Comparison of ENCODE assay signal across 8 cellular contexts in genomic region chr7:103447073-103447960, GRCh38. TPM values are rescaled to one million over a fixed set of nuclear protein-coding genes. Genes with fewer than 3 reads are reported as not detected.
DNase-seq lines count a peak whose midpoint lies in the region; ATAC-seq and TF ChIP-seq lines count a peak whose summit lies in the region.

No MANE protein-coding gene starts in this region.

- in situ Hi-C loops in SK-MEL-5 (cut with HindIII; ENCODE audit: low pct_unique_long_range_greater_than_20kb, low sequenced_read_pairs) (no loop called here), transverse colon (cut with MboI; ENCODE audit: low pct_ligation_motif_present in 1 of 4, low pct_unique_long_range_greater_than_20kb in 1 of 4, low sequenced_read_pairs in 3 of 4) (no loop called here)

- H3K9me2 ChIP-seq in GM23338 (ENCODE audit: insufficient read depth) = no peaks in the 10 kb centered on the region

- H2AFZ ChIP-seq in GM23338 = peak overlapping the region; percentile 77; the same call in 1 of the 2 replicates

- H3K9me3 ChIP-seq in lung (ENCODE audit: control insufficient read depth in 2 of 2, insufficient read depth in 1 of 2, low read length in 1 of 2) (no peaks in the 10 kb centered on the region), transverse colon (no peaks in the 10 kb centered on the region)

- H3K27me3 ChIP-seq in GM23338 (ENCODE audit: insufficient read depth) (peaks cover 43% of the 10 kb centered on the region), lung (ENCODE audit: control insufficient read depth, insufficient read depth) (no peaks in the 10 kb centered on the region), transverse colon (peaks cover 52% of the 10 kb centered on the region)

- DNase-seq in ELR (ENCODE audit: low read depth) = peak; percentile 62
- peak; percentile 94 for DNase-seq in GM23338 (ENCODE audit: low spot score)
- DNase-seq in NB4 (ENCODE audit: low read depth) = peak; percentile 68
- DNase-seq in SK-MEL-5 (ENCODE audit: low read depth, low spot score) = peak; percentile 85
- DNase-seq in central memory CD8-positive, alpha-beta T cell (ENCODE audit: low spot score in 2 of 2) = no peak
- peak; percentile 49 for DNase-seq in lung (ENCODE audit: low spot score)
- peak; percentile 35 for DNase-seq in transverse colon

- no peaks in the 10 kb centered on the region for H3K36me3 Mint-ChIP-seq in GM23338 (ENCODE audit: low read depth)
- peaks cover 2% of the 10 kb centered on the region for H3K36me3 Mint-ChIP-seq in central memory CD8-positive, alpha-beta T cell (ENCODE audit: insufficient read depth)

- peaks cover 7% of the 10 kb centered on the region; the same call in 2 of the 3 replicates for H3K9me3 Mint-ChIP-seq in GM23338
- H3K9me3 Mint-ChIP-seq in central memory CD8-positive, alpha-beta T cell = peaks cover 11% of the 10 kb centered on the region

- H3K36me3 ChIP-seq in GM23338 (ENCODE audit: insufficient read depth) (no peaks in the 10 kb centered on the region), lung (ENCODE audit: control insufficient read depth in 2 of 2, insufficient read depth in 2 of 2, low read length in 2 of 2) (no peaks in the 10 kb centered on the region), transverse colon (no peaks in the 10 kb centered on the region)

- peaks cover 6% of the 10 kb centered on the region; the same call in 1 of the 2 replicates for H3F3A ChIP-seq in GM23338 (replicated peaks; ENCODE audit: low read depth)

- no peak overlapping the region for H3K27ac Mint-ChIP-seq in GM23338
- H3K27ac Mint-ChIP-seq in central memory CD8-positive, alpha-beta T cell (ENCODE audit: low read depth) = no peak overlapping the region

- no peak overlapping the region for H3K4me3 Mint-ChIP-seq in GM23338
- no peak overlapping the region for H3K4me3 Mint-ChIP-seq in central memory CD8-positive, alpha-beta T cell

- TF ChIP-seq CTCF in GM23338 (conservative IDR thresholded peaks at IDR 0.05; ENCODE audit: low read depth in 2 of 2) (peak; percentile 79 to 94), NB4 (IDR thresholded peaks at IDR 0.05; ENCODE audit: low read depth, low read length) (peak; percentile 98), lung (IDR thresholded peaks at IDR 0.05; ENCODE audit: control extremely low read depth, extremely low read depth) (no peak), transverse colon (IDR thresholded peaks at IDR 0.05) (peak; percentile 19 to 52 (median 44))

- H3K4me1 Mint-ChIP-seq in GM23338 = peaks cover 17% of the 10 kb centered on the region
- peaks cover 12% of the 10 kb centered on the region for H3K4me1 Mint-ChIP-seq in central memory CD8-positive, alpha-beta T cell

- H3K27me3 Mint-ChIP-seq in GM23338 (ENCODE audit: insufficient read depth, low read depth, poor library complexity) = peaks cover 41% of the 10 kb centered on the region
- H3K27me3 Mint-ChIP-seq in central memory CD8-positive, alpha-beta T cell = peaks cover 89% of the 10 kb centered on the region

- H3K4me1 ChIP-seq in GM23338 (ENCODE audit: insufficient read depth) (peaks cover 18% of the 10 kb centered on the region; the same call in 1 of the 2 replicates), lung (ENCODE audit: control insufficient read depth in 2 of 2, insufficient read depth in 2 of 2, low read length in 2 of 2) (peaks cover 0 to 3% of the 10 kb centered on the region in 2 donors), transverse colon (peaks cover 0 to 17% (median 8%) of the 10 kb centered on the region in 4 donors)

- H3K4me2 ChIP-seq in GM23338 = peak overlapping the region; percentile 81; the same call in 1 of the 2 replicates

- H3K79me2 ChIP-seq in GM23338 (replicated peaks; ENCODE audit: insufficient read depth) = no peaks in the 10 kb centered on the region

- 13 to 15% methylated on average over 17 of the region's 17 CpGs for WGBS in lung, 2 donors
- WGBS in transverse colon (ENCODE audit: low coverage in 1 of 2), 2 donors = 4 to 12% methylated on average over 4 to 17 of the region's 17 CpGs

- no peak for TF ChIP-seq EP300 in transverse colon (IDR thresholded peaks at IDR 0.05; ENCODE audit: low read depth)

- no peaks in the 10 kb centered on the region for H4K20me1 ChIP-seq in GM23338 (replicated peaks; ENCODE audit: insufficient read depth)

- TF ChIP-seq POLR2A in NB4 (IDR thresholded peaks at IDR 0.05; ENCODE audit: extremely low read depth, insufficient read length) (no peak), transverse colon (IDR thresholded peaks at IDR 0.05) (no peak)

- ATAC-seq in GM23338 = peak; percentile 76
- ATAC-seq in central memory CD8-positive, alpha-beta T cell (replicated peaks; ENCODE audit: extremely low read depth, poor library complexity, severe bottlenecking) = peak; percentile 24
- ATAC-seq in lung (ENCODE audit: insufficient read depth, low FRiP score) = peak; percentile 55
- ATAC-seq in HG03521 (IDR thresholded peaks at IDR 0.05; ENCODE audit: unreplicated experiment) = no peak

- H3K4me3 ChIP-seq in GM23338 (peak overlapping the region; percentile 62; the same call in 1 of the 2 replicates), NB4 (ENCODE audit: low read depth, low read length) (no peak overlapping the region), lung (no peak overlapping the region), transverse colon (no peak overlapping the region)

- intact Hi-C loops in transverse colon (cut with DNase I; ENCODE audit: low total_unique reads) = no loop called here

- H3K27ac ChIP-seq in GM23338 (ENCODE audit: low read depth) (no peak overlapping the region), lung (ENCODE audit: low read depth in 1 of 2, low read length in 1 of 2) (no peak overlapping the region), transverse colon (no peak overlapping the region)

TF ChIP-seq in GM23338, 12 proteins besides CTCF, POLR2A, EP300 and RAD21:
- TF ChIP-seq STAT1 (IDR thresholded peaks at IDR 0.05; ENCODE audit: unreplicated experiment) = no peak
- TF ChIP-seq CREB1 (CRISPR knock-in tag; IDR thresholded peaks at IDR 0.05; ENCODE audit: low read depth) = no peak
- no peak for TF ChIP-seq EZH2phosphoT487 (IDR thresholded peaks at IDR 0.05; ENCODE audit: unreplicated experiment)

RNA-seq across cellular contexts. Expression of gene SLC26A5, which starts 1.3 kb away (rescaled TPM):
- 0.49 and 0.58 TPM in 2 replicates for total RNA-seq in GM23338 (2014; rRNA removed; shearing (Covaris generic))
- polyA plus RNA-seq in GM23338 (2016; fragmentation: Nextera tagmentation; extraction: Ambion mirVana) = 1.0 and 1.1 TPM in 2 replicates
- not detected in 2 replicates for total RNA-seq in SK-MEL-5 (2014; rRNA removed; shearing (Covaris generic))
- not detected in 2 replicates for polyA plus RNA-seq in SK-MEL-5 (2015; cell fraction: cytosol; rRNA removed)
- not detected in 2 replicates for polyA plus RNA-seq in SK-MEL-5 (2015; cell fraction: nucleus; rRNA removed)
- 1 to 10 TPM in 1 of 2 donors, under 1 TPM in 1; 0.77 to 1.1 TPM for total RNA-seq in lung
- under 1 TPM; 0.06 to 0.41 TPM for polyA plus RNA-seq in lung
- 1 to 10 TPM in 1 of 4 donors, under 1 TPM in 2, not detected in 1; 0.27 to 6.0 (median 0.32) TPM for total RNA-seq in transverse colon

Comparison
In these comparisons a context has a peak if more than half of its experiments do, and no peak if none do; other contexts are left out.
1. DNase-seq: peak in ELR (single experiment), GM23338 (single experiment), NB4 (single experiment), SK-MEL-5 (single experiment), lung (single experiment) and transverse colon (single experiment); none in central memory CD8-positive, alpha-beta T cell (0 of 2).